In genomic region chr15:25800761-25801515, GRCh38 we compare ENCODE assay signal across 15 cellular contexts.
DNase-seq lines count a peak whose midpoint lies in the region; ATAC-seq and TF ChIP-seq lines count a peak whose summit lies in the region.
"Had no signal": no experiment of that assay in that cellular context is flagged by ENCODE, and none has a peak within 500 bp of the region (broad histone marks: within the 10 kb centered on the region; RNA-seq: fewer than 3 reads in every experiment).

No MANE protein-coding gene starts in this region.

- intact Hi-C loops in upper lobe of right lung (cut with DNase I), result no loop called here

- peak overlapping the region; percentile 76 for H3K27ac Mint-ChIP-seq in activated naive CD8-positive, alpha-beta T cell treated with anti-CD3 and anti-CD28 coated beads, Interleukin-2, amount 10 ng/mL, durations not matched to agents 7 days and 5 days

- H3K4me3 Mint-ChIP-seq in activated naive CD8-positive, alpha-beta T cell treated with anti-CD3 and anti-CD28 coated beads, Interleukin-2, amount 10 ng/mL, durations not matched to agents 7 days and 5 days, result no peak overlapping the region

- no peak overlapping the region for H3K27ac ChIP-seq in upper lobe of right lung
- H3K27ac ChIP-seq: 22Rv1 had no signal

- H3K9me3 Mint-ChIP-seq in activated naive CD8-positive, alpha-beta T cell treated with anti-CD3 and anti-CD28 coated beads, Interleukin-2, amount 10 ng/mL, durations not matched to agents 7 days and 5 days, result no peaks in the 10 kb centered on the region

- H3K36me3 Mint-ChIP-seq in activated naive CD8-positive, alpha-beta T cell treated with anti-CD3 and anti-CD28 coated beads, Interleukin-2, amount 10 ng/mL, durations not matched to agents 7 days and 5 days, result peaks cover 14% of the 10 kb centered on the region

- no peak overlapping the region for H3K4me3 ChIP-seq in upper lobe of right lung
- H3K4me3 ChIP-seq: GM12878 had no signal

- H3K36me3 ChIP-seq in upper lobe of right lung, result no peaks in the 10 kb centered on the region

- DNase-seq in activated effector memory CD4-positive, alpha-beta T cell treated with anti-CD3 and anti-CD28 coated beads, Interleukin-2, amount 50 U/mL, for 16 hours, result peak; percentile 38
- no peak for DNase-seq in activated effector memory CD4-positive, alpha-beta T cell treated with Interleukin-2 at 50 U/mL for 16 hours
- DNase-seq in activated naive CD8-positive, alpha-beta T cell treated with anti-CD3 and anti-CD28 coated beads, Interleukin-2, amount 10 ng/mL, durations not matched to agents 7 days and 5 days, result no peak
- peak; percentile 59 for DNase-seq in mesenteric fat pad (ENCODE audit: low spot score)
- DNase-seq in upper lobe of right lung, result peak; percentile 23
- DNase-seq in NCI-H1417 (lab: John Stamatoyannopoulos, UW), result no peak
- no peak for DNase-seq in epidermal melanocyte (ENCODE audit: insufficient read length, low spot score)
- DNase-seq in HUDEP-2 (lab: John Stamatoyannopoulos, UW; ENCODE audit: unreplicated experiment in 76 of 76), result no peak
- DNase-seq: DMS53, NCI-H1417 treated with DMSO at 0.1 percent for 48 hours, NCI-H2029, NCI-H510A treated with DMSO at 0.1 percent for 48 hours, SIG-M5 had no signal

- H3K4me1 ChIP-seq in upper lobe of right lung, result no peaks in the 10 kb centered on the region

- no peaks in the 10 kb centered on the region for H3K27me3 ChIP-seq in upper lobe of right lung

- POLR2A ChIA-PET in activated naive CD8-positive, alpha-beta T cell treated with anti-CD3 and anti-CD28 coated beads, Interleukin-2, amount 10 ng/mL, durations not matched to agents 7 days and 5 days (lab: Charles Lee), result no interaction called here

- no peaks in the 10 kb centered on the region for H3K27me3 Mint-ChIP-seq in activated naive CD8-positive, alpha-beta T cell treated with anti-CD3 and anti-CD28 coated beads, Interleukin-2, amount 10 ng/mL, durations not matched to agents 7 days and 5 days

- peaks cover 33% of the 10 kb centered on the region for H3K4me1 Mint-ChIP-seq in activated naive CD8-positive, alpha-beta T cell treated with anti-CD3 and anti-CD28 coated beads, Interleukin-2, amount 10 ng/mL, durations not matched to agents 7 days and 5 days

- no peak for TF ChIP-seq CTCF in upper lobe of right lung (IDR thresholded peaks at IDR 0.05)

- no peak for ATAC-seq in activated naive CD8-positive, alpha-beta T cell treated with anti-CD3 and anti-CD28 coated beads, Interleukin-2, amount 10 ng/mL, durations not matched to agents 7 days and 5 days (ENCODE audit: low read depth)
- ATAC-seq in upper lobe of right lung, result no peak
- ATAC-seq: GM12878 had no signal

- no peaks in the 10 kb centered on the region for H3K9me3 ChIP-seq in upper lobe of right lung

Comparison
In these comparisons a context has a peak if more than half of its experiments do, and no peak if none do; other contexts are left out.
1. DNase-seq: peak in activated effector memory CD4-positive, alpha-beta T cell treated with anti-CD3 and anti-CD28 coated beads, Interleukin-2, amount 50 U/mL, for 16 hours (single experiment), mesenteric fat pad (single experiment) and upper lobe of right lung (single experiment); none in activated effector memory CD4-positive, alpha-beta T cell treated with Interleukin-2 at 50 U/mL for 16 hours (single experiment), activated naive CD8-positive, alpha-beta T cell treated with anti-CD3 and anti-CD28 coated beads, Interleukin-2, amount 10 ng/mL, durations not matched to agents 7 days and 5 days (single experiment), NCI-H1417 (0 of 3), epidermal melanocyte (single experiment) and HUDEP-2 (0 of 76).